ENCODE assay signal across 13 cellular contexts in genomic region chrX:9610774-9611392, GRCh38.
DNase-seq lines count a peak whose midpoint lies in the region; ATAC-seq, FAIRE-seq and TF ChIP-seq lines count a peak whose summit lies in the region.
"Had no signal": no experiment of that assay in that cellular context is flagged by ENCODE, and none has a peak within 500 bp of the region (broad histone marks: within the 10 kb centered on the region; RNA-seq: fewer than 3 reads in every experiment).

No MANE protein-coding gene starts in this region.

- DNase-seq in MCF 10A (ENCODE audit: unreplicated experiment) (peak; percentile 33), breast epithelium (ENCODE audit: low spot score in 2 of 2) (no peak), RCC 7860 (ENCODE audit: low spot score) (no peak), fibroblast of peridontal ligament (ENCODE audit: extremely low read depth) (peak; percentile 18), iPS-NIHi11 (ENCODE audit: low spot score) (no peak), right atrium auricular region (ENCODE audit: low spot score) (no peak), kidney glomerular epithelial cell (lab: John Stamatoyannopoulos, UW) (no peak)
- DNase-seq: activated CD8-positive, alpha-beta memory T cell treated with anti-CD3 and anti-CD28 coated beads, Interleukin-2, amount 50 U/mL, for 48 hours; lower lobe of right lung; MM.1S; SHP77 treated with DMSO at 0.1 percent for 48 hours had no signal

- TF ChIP-seq CTCF in MCF 10A (IDR thresholded peaks at IDR 0.05; ENCODE audit: unreplicated experiment) (no peak), breast epithelium (IDR thresholded peaks at IDR 0.05) (no peak), right atrium auricular region (IDR thresholded peaks at IDR 0.05) (no peak)

- POLR2A ChIA-PET in MCF 10A (lab: Yijun Ruan, JAX) = interaction anchor here (0.6 kb wide), 1 partner anchor 87 kb away, joined by 3 read pairs; no protein-coding TSS in a partner anchor

- no peak overlapping the region for H3K27ac Mint-ChIP-seq in MCF 10A (ENCODE audit: low read depth, unreplicated experiment)

- H3K36me3 ChIP-seq in breast epithelium = no peaks in the 10 kb centered on the region
- no peaks in the 10 kb centered on the region for H3K36me3 ChIP-seq in right atrium auricular region
- H3K36me3 ChIP-seq: lower lobe of right lung, upper lobe of left lung had no signal

- no peak overlapping the region for H3K27ac ChIP-seq in breast epithelium
- H3K27ac ChIP-seq in right atrium auricular region = no peak overlapping the region
- H3K27ac ChIP-seq: lower lobe of right lung, upper lobe of left lung had no signal

- no peak for TF ChIP-seq POLR2A in breast epithelium (IDR thresholded peaks at IDR 0.05)

- BruUV-seq in MCF 10A (replicated peaks; lab: Mats Ljungman, UMichigan) = no TSS peak

- H3K36me3 Mint-ChIP-seq in MCF 10A (ENCODE audit: insufficient read depth, unreplicated experiment) = no peaks in the 10 kb centered on the region

- no peak overlapping the region for H3K4me3 ChIP-seq in breast epithelium
- no peak overlapping the region for H3K4me3 ChIP-seq in right atrium auricular region
- H3K4me3 ChIP-seq: lower lobe of right lung, upper lobe of left lung had no signal

- H3K4me1 ChIP-seq in breast epithelium = no peaks in the 10 kb centered on the region
- H3K4me1 ChIP-seq in right atrium auricular region = no peaks in the 10 kb centered on the region
- H3K4me1 ChIP-seq: lower lobe of right lung, upper lobe of left lung had no signal

- H3K27me3 Mint-ChIP-seq in MCF 10A (ENCODE audit: insufficient read depth, unreplicated experiment) = no peaks in the 10 kb centered on the region

- peaks cover 9% of the 10 kb centered on the region for H3K4me1 Mint-ChIP-seq in MCF 10A (ENCODE audit: insufficient read depth, unreplicated experiment)

- H3K4me3 Mint-ChIP-seq in MCF 10A (ENCODE audit: unreplicated experiment) = no peak overlapping the region

- H3K9me3 ChIP-seq in breast epithelium (no peaks in the 10 kb centered on the region), right atrium auricular region (no peaks in the 10 kb centered on the region)
- H3K9me3 ChIP-seq: lower lobe of right lung, upper lobe of left lung had no signal

- CTCF ChIA-PET in MCF 10A (lab: Yijun Ruan, JAX) = interaction anchor here (0.6 to 0.7 kb wide), 2 partner anchors 202 to 999 kb away, joined by 3 read pairs; no protein-coding TSS in a partner anchor

- no peaks in the 10 kb centered on the region for H3K9me3 Mint-ChIP-seq in MCF 10A (ENCODE audit: unreplicated experiment)

- ATAC-seq in GM21717 (IDR thresholded peaks at IDR 0.05; ENCODE audit: unreplicated experiment) = no peak

- peak; percentile 4 for FAIRE-seq in RCC 7860 (lab: Jason Lieb, UNC)

- peaks cover 0 to 5% of the 10 kb centered on the region in 2 donors for H3K27me3 ChIP-seq in breast epithelium
- H3K27me3 ChIP-seq in right atrium auricular region = no peaks in the 10 kb centered on the region
- H3K27me3 ChIP-seq: upper lobe of left lung had no signal

- intact Hi-C loops in MCF 10A (cut with micrococcal nuclease) (no loop called here), breast epithelium (cut with DNase I; ENCODE audit: low total_unique reads) (no loop called here)

Comparison
In these comparisons a context has a peak if more than half of its experiments do, and no peak if none do; other contexts are left out.
1. DNase-seq: peak in MCF 10A (single experiment) and fibroblast of peridontal ligament (single experiment); none in breast epithelium (0 of 2), RCC 7860 (single experiment), iPS-NIHi11 (single experiment), right atrium auricular region (single experiment) and kidney glomerular epithelial cell (single experiment).